In genomic region chr12:31326689-31327659, GRCh38 we compare ENCODE assay signal across 1 cellular context.
TF ChIP-seq lines count a peak whose summit lies in the region.

No MANE protein-coding gene starts in this region.

TF ChIP-seq in HEK293, 187 proteins besides CTCF, POLR2A, EP300 and RAD21 (continued from another document):
- TF ChIP-seq ZBTB11 (tag by site-specific recombination; conservative IDR thresholded peaks at IDR 0.05; ENCODE audit: low read depth): no peak
- no peak for TF ChIP-seq ZBTB10 (tag by site-specific recombination; IDR thresholded peaks at IDR 0.05)
- TF ChIP-seq, protein P1, sequence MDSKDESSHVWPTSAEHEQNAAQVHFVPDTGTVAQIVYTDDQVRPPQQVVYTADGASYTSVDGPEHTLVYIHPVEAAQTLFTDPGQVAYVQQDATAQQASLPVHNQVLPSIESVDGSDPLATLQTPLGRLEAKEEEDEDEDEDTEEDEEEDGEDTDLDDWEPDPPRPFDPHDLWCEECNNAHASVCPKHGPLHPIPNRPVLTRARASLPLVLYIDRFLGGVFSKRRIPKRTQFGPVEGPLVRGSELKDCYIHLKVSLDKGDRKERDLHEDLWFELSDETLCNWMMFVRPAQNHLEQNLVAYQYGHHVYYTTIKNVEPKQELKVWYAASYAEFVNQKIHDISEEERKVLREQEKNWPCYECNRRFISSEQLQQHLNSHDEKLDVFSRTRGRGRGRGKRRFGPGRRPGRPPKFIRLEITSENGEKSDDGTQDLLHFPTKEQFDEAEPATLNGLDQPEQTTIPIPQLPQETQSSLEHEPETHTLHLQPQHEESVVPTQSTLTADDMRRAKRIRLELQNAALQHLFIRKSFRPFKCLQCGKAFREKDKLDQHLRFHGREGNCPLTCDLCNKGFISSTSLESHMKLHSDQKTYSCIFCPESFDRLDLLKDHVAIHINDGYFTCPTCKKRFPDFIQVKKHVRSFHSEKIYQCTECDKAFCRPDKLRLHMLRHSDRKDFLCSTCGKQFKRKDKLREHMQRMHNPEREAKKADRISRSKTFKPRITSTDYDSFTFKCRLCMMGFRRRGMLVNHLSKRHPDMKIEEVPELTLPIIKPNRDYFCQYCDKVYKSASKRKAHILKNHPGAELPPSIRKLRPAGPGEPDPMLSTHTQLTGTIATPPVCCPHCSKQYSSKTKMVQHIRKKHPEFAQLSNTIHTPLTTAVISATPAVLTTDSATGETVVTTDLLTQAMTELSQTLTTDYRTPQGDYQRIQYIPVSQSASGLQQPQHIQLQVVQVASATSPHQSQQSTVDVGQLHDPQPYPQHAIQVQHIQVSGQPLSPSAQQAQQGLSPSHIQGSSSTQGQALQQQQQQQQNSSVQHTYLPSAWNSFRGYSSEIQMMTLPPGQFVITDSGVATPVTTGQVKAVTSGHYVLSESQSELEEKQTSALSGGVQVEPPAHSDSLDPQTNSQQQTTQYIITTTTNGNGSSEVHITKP (tag by site-specific recombination; IDR thresholded peaks at IDR 0.05): no peak
- peak; percentile 61 for TF ChIP-seq ZBTB20 (tag by site-specific recombination; IDR thresholded peaks at IDR 0.05)
- TF ChIP-seq ZNF239 (tag by site-specific recombination; IDR thresholded peaks at IDR 0.05): no peak
- 0 out of 2 replicates have a peak, but pooled peaks have one; percentile 41 for TF ChIP-seq BCL11A (tag by site-specific recombination; IDR thresholded peaks at IDR 0.05; ENCODE audit: low read depth)
- no peak for TF ChIP-seq ZBTB26 (tag by site-specific recombination; optimal IDR thresholded peaks at IDR 0.05)
- TF ChIP-seq BCL11B (tag by site-specific recombination; IDR thresholded peaks at IDR 0.05; ENCODE audit: low read depth): 0 out of 2 replicates have a peak, but pooled peaks have one; percentile 54
- peak; percentile 81 for TF ChIP-seq ZBTB44 (tag by site-specific recombination; IDR thresholded peaks at IDR 0.05)
- TF ChIP-seq ZNF311 (tag by site-specific recombination; IDR thresholded peaks at IDR 0.05; ENCODE audit: borderline replicate concordance): no peak
- TF ChIP-seq ZIC2 (tag by site-specific recombination; IDR thresholded peaks at IDR 0.05): 0 out of 2 replicates have a peak, but pooled peaks have one; percentile 0
- TF ChIP-seq ZNF423 (tag by site-specific recombination; IDR thresholded peaks at IDR 0.05): no peak
- no peak for TF ChIP-seq ZNF670 (tag by site-specific recombination; IDR thresholded peaks at IDR 0.05; ENCODE audit: low read depth)
- peak; percentile 67; the same call in 1 of the 2 replicates for TF ChIP-seq GFI1B (tag by site-specific recombination; IDR thresholded peaks at IDR 0.05)
- TF ChIP-seq ATF2 (tag by site-specific recombination; IDR thresholded peaks at IDR 0.05; ENCODE audit: low read depth): no peak
